ENCODE assay signal across 1 cellular context in the genomic region with DNA sequence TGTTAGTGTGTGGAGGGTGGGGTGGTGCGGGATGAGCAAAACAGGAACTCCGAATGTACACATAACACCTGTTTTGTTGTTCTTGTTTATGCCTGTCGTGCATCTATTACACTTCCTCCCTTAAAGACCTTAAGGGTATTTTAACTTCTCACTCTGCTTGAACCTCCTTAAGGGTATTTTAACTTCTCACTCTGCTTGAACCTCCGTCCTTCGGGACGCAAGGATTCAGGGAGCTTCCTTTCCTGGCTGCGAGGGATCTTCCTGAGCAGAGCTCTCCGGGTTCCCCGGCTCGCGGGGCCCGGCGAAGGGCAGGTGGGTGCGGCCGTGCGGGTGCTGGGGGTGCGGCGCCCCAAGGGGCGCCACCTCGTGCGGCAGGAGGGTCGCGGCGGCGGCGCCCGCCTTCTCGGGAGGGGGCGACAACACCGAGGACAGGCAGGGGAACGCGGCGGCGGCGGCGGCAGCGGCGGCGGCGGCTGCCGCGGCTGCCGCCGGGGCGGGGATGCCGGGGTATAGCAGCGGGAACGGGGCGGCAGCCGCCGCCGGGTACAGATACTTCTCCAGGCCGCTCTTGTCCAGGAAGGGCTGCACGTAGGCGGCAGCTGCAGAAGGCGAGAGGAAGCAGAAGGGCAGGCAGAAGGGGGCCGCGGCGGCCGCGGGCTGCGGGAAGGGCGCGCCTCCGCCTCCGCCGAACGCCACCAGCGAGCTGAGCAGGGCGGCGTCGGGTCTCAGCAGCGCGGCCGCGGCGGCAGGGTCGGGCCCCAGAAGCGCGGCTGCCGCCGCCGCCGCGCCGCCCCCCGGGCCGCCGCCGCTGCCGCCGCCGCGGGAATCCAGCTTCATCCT.
TF ChIP-seq lines count a peak whose summit lies in the region.

No MANE protein-coding gene starts in this region.

TF ChIP-seq in K562, 482 proteins besides CTCF, POLR2A, EP300 and RAD21:
- TF ChIP-seq, protein P1, sequence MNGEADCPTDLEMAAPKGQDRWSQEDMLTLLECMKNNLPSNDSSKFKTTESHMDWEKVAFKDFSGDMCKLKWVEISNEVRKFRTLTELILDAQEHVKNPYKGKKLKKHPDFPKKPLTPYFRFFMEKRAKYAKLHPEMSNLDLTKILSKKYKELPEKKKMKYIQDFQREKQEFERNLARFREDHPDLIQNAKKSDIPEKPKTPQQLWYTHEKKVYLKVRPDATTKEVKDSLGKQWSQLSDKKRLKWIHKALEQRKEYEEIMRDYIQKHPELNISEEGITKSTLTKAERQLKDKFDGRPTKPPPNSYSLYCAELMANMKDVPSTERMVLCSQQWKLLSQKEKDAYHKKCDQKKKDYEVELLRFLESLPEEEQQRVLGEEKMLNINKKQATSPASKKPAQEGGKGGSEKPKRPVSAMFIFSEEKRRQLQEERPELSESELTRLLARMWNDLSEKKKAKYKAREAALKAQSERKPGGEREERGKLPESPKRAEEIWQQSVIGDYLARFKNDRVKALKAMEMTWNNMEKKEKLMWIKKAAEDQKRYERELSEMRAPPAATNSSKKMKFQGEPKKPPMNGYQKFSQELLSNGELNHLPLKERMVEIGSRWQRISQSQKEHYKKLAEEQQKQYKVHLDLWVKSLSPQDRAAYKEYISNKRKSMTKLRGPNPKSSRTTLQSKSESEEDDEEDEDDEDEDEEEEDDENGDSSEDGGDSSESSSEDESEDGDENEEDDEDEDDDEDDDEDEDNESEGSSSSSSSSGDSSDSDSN (IDR thresholded peaks at IDR 0.05; ENCODE audit: borderline replicate concordance in 1 of 2, low read depth in 2 of 2, low read length in 2 of 2), result 0 out of 4 replicates have a peak, but pooled peaks of 1 of the 2 experiments have one; percentile 3
- TF ChIP-seq ZBTB7A (IDR thresholded peaks at IDR 0.05; ENCODE audit: borderline replicate concordance, control insufficient read depth, low read depth, low read length) (peak; percentile 46; the same call in 1 of the 2 replicates), KDM5B (IDR thresholded peaks at IDR 0.05; ENCODE audit: insufficient replicate concordance, low read depth, low read length) (no peak), EZH2 (IDR thresholded peaks at IDR 0.05; ENCODE audit: borderline replicate concordance, low read depth, low read length) (0 out of 2 replicates have a peak, but pooled peaks have one; percentile 29), CXXC5 (CRISPR knock-in tag; IDR thresholded peaks at IDR 0.05) (peak; percentile 32; the same call in 1 of the 2 replicates), STAT5A (IDR thresholded peaks at IDR 0.05; ENCODE audit: borderline replicate concordance, low read length) (no peak)
TF ChIP-seq in K562: peak in this region for 4.
